ENCODE assay signal across 8 cellular contexts in genomic region chr3:133479895-133480669, GRCh38.
DNase-seq lines count a peak whose midpoint lies in the region; ATAC-seq and TF ChIP-seq lines count a peak whose summit lies in the region.

No MANE protein-coding gene starts in this region.

- H3K4me3 ChIP-seq in GM12864 (ENCODE audit: low read depth, low read length): peak overlapping the region; percentile 28
- no peak overlapping the region for H3K4me3 ChIP-seq in hepatocyte
- H3K4me3 ChIP-seq in CD8-positive, alpha-beta T cell (ENCODE audit: low read depth, low read length): no peak overlapping the region

- no peak overlapping the region for H3K27ac Mint-ChIP-seq in CD8-positive, alpha-beta T cell

- peak overlapping the region; percentile 18 for H3K4me2 ChIP-seq in hepatocyte

- H3K36me3 ChIP-seq in hepatocyte (replicated peaks; ENCODE audit: insufficient read depth, low read depth): no peaks in the 10 kb centered on the region
- no peaks in the 10 kb centered on the region for H3K36me3 ChIP-seq in CD8-positive, alpha-beta T cell (ENCODE audit: insufficient read depth, low read length)

- H4K20me1 ChIP-seq in hepatocyte (ENCODE audit: insufficient read depth, poor library complexity, severe bottlenecking): no peaks in the 10 kb centered on the region

- POLR2A ChIA-PET in CD8-positive, alpha-beta T cell (lab: Charles Lee): interaction anchor here (0.9 to 1.4 kb wide), 2 partner anchors 8 to 92 kb away, joined by 3 to 4 read pairs; no protein-coding TSS in a partner anchor

- 36% methylated on average over 7 of the region's 7 CpGs for WGBS in hepatocyte (ENCODE audit: low lambda C conversion rate, missing lambda C conversion rate)

- no peak overlapping the region for H3K4me3 Mint-ChIP-seq in CD8-positive, alpha-beta T cell

- intact Hi-C loops in CD8-positive, alpha-beta T cell (cut with DNase I, micrococcal nuclease): no loop called here

- CTCF ChIA-PET in CD8-positive, alpha-beta T cell (lab: Charles Lee): interaction anchor here (0.9 to 1.2 kb wide), 3 partner anchors 11 to 92 kb away, joined by 3 read pairs; no protein-coding TSS in a partner anchor

- ATAC-seq in GM21529 (IDR thresholded peaks at IDR 0.05; ENCODE audit: unreplicated experiment): peak; percentile 39
- ATAC-seq in CD8-positive, alpha-beta T cell: no peak

- H3K27me3 ChIP-seq in hepatocyte: no peaks in the 10 kb centered on the region
- no peaks in the 10 kb centered on the region for H3K27me3 ChIP-seq in CD8-positive, alpha-beta T cell (ENCODE audit: insufficient read depth, low read length)

- no peaks in the 10 kb centered on the region for H3K9me3 Mint-ChIP-seq in CD8-positive, alpha-beta T cell

- H3K27ac ChIP-seq in hepatocyte (peak overlapping the region; percentile 96), substantia nigra (ENCODE audit: low read depth, low read length, poor library complexity, severe bottlenecking) (no peak overlapping the region)
- H3K27ac ChIP-seq in CD8-positive, alpha-beta T cell (ENCODE audit: low read depth, low read length): no peak overlapping the region

- H3K79me2 ChIP-seq in hepatocyte: no peaks in the 10 kb centered on the region

- no peaks in the 10 kb centered on the region for H3K9me2 ChIP-seq in hepatocyte (replicated peaks; ENCODE audit: insufficient read depth)

- H3K4me1 ChIP-seq in hepatocyte (ENCODE audit: insufficient read depth): peaks cover 8% of the 10 kb centered on the region
- peaks cover 16% of the 10 kb centered on the region for H3K4me1 ChIP-seq in CD8-positive, alpha-beta T cell (ENCODE audit: insufficient read depth, low read length)

- H3K36me3 Mint-ChIP-seq in CD8-positive, alpha-beta T cell: peaks cover 2% of the 10 kb centered on the region

- no peak overlapping the region for H2AFZ ChIP-seq in hepatocyte

- DNase-seq in GM12864 (ENCODE audit: low read depth): peak; percentile 93
- DNase-seq in HPDE6-E6E7 (ENCODE audit: extremely low spot score): peak; percentile 32
- DNase-seq in hepatocyte (ENCODE audit: low spot score): peak; percentile 42
- no peak for DNase-seq in activated CD4-positive, alpha-beta T cell treated with anti-CD3 and anti-CD28 coated beads for 48 hours
- no peak for DNase-seq in substantia nigra (lab: John Stamatoyannopoulos, UW)
- no peak for DNase-seq in CD8-positive, alpha-beta T cell
- no peak for DNase-seq in NCI-H2227 treated with DMSO at 0.1 percent for 48 hours (lab: John Stamatoyannopoulos, UW)

- H3K9me3 ChIP-seq in hepatocyte (ENCODE audit: low read depth): no peaks in the 10 kb centered on the region
- H3K9me3 ChIP-seq in CD8-positive, alpha-beta T cell (ENCODE audit: low read length): no peaks in the 10 kb centered on the region

- peaks cover 51% of the 10 kb centered on the region for H3K4me1 Mint-ChIP-seq in CD8-positive, alpha-beta T cell (ENCODE audit: low read depth)

- TF ChIP-seq CTCF in GM12864 (IDR thresholded peaks at IDR 0.05; ENCODE audit: low read depth, low read length, missing control alignments) (no peak), hepatocyte (IDR thresholded peaks at IDR 0.05; ENCODE audit: poor library complexity) (no peak)
- no peak for TF ChIP-seq CTCF in CD8-positive, alpha-beta T cell (IDR thresholded peaks at IDR 0.05)

- no peaks in the 10 kb centered on the region for H3K27me3 Mint-ChIP-seq in CD8-positive, alpha-beta T cell (ENCODE audit: low read depth)

Comparison
In these comparisons a context has a peak if more than half of its experiments do, and no peak if none do; other contexts are left out.
1. DNase-seq: peak in GM12864 (single experiment), HPDE6-E6E7 (single experiment) and hepatocyte (single experiment); none in activated CD4-positive, alpha-beta T cell treated with anti-CD3 and anti-CD28 coated beads for 48 hours (single experiment), substantia nigra (0 of 49), CD8-positive, alpha-beta T cell (0 of 7) and NCI-H2227 treated with DMSO at 0.1 percent for 48 hours (single experiment).